ENCODE assay signal across 1 cellular context in genomic region chr17:82452162-82452561, GRCh38.
TF ChIP-seq lines count a peak whose summit lies in the region.

No MANE protein-coding gene starts in this region.

TF ChIP-seq in HEK293T, 16 proteins besides CTCF, POLR2A, EP300 and RAD21 (continued from another document):
- TF ChIP-seq ZNF384 (IDR thresholded peaks at IDR 0.05): no peak
- no peak for TF ChIP-seq SUZ12 (IDR thresholded peaks at IDR 0.05)
- no peak for TF ChIP-seq FOXM1 (IDR thresholded peaks at IDR 0.05; ENCODE audit: borderline replicate concordance)
